10 cellular contexts compared by ENCODE assay signal in genomic region chr15:33242165-33242564, GRCh38.
DNase-seq lines count a peak whose midpoint lies in the region; ATAC-seq and TF ChIP-seq lines count a peak whose summit lies in the region.
"Had no signal": no experiment of that assay in that cellular context is flagged by ENCODE, and none has a peak within 500 bp of the region (broad histone marks: within the 10 kb centered on the region; RNA-seq: fewer than 3 reads in every experiment).

No MANE protein-coding gene starts in this region.

- no peak for ATAC-seq in stimulated activated memory B cell treated with anti-CD40 and anti-IgM and Interleukin-4, amounts not matched to agents 10 μg/mL and 1 μg/mL and 100 μg/mL, for 72 hours

- H3K4me1 ChIP-seq in iPS-20b (ENCODE audit: insufficient read depth, low read length) (peaks cover 12% of the 10 kb centered on the region), MM.1S (ENCODE audit: low read length) (peaks cover 22% of the 10 kb centered on the region)

- H3K9me2 ChIP-seq in MM.1S (replicated peaks; ENCODE audit: insufficient read depth, low read length) = no peaks in the 10 kb centered on the region

- peak; percentile 9 to 35 for DNase-seq in stimulated activated CD4-positive, alpha-beta T cell treated with anti-CD3 and anti-CD28 coated beads, Interleukin-15, amount 100 ng/mL, for 48 hours (ENCODE audit: low read depth in 2 of 2)
- DNase-seq in stimulated activated CD4-positive, alpha-beta T cell treated with anti-CD3 and anti-CD28 coated beads, Interleukin-4, amount 100 ng/mL, for 1 hour = no peak
- DNase-seq in SW480 (ENCODE audit: low spot score) = peak; percentile 27
- DNase-seq in MM.1S = no peak
- no peak for DNase-seq in DMS79 (lab: John Stamatoyannopoulos, UW)
- DNase-seq in NOMO-1 treated with DMSO at 0.1 percent for 48 hours (lab: John Stamatoyannopoulos, UW; ENCODE audit: unreplicated experiment) = no peak

- H3K9me3 Mint-ChIP-seq in stimulated activated memory B cell treated with anti-CD40 and anti-IgM and Interleukin-4, amounts not matched to agents 10 μg/mL and 1 μg/mL and 100 μg/mL, for 72 hours = no peaks in the 10 kb centered on the region

- H3K79me2 ChIP-seq in MM.1S (ENCODE audit: low read length) = no peaks in the 10 kb centered on the region

- H3F3A ChIP-seq in MM.1S (ENCODE audit: insufficient read depth, low read length) = peaks cover 5% of the 10 kb centered on the region; the same call in 1 of the 2 replicates

- H2AFZ ChIP-seq in MM.1S (ENCODE audit: low read length) = no peak overlapping the region

- H3K9ac ChIP-seq in iPS-20b (ENCODE audit: low read depth, low read length) (peak overlapping the region; percentile 34; the same call in 1 of the 2 replicates), MM.1S (ENCODE audit: low read length) (no peak overlapping the region)

- H3K36me3 ChIP-seq in iPS-20b (ENCODE audit: insufficient read depth, low read depth, low read length) = no peaks in the 10 kb centered on the region
- H3K36me3 ChIP-seq in MM.1S (replicated peaks; ENCODE audit: insufficient read depth, low read length) = no peaks in the 10 kb centered on the region

- no peaks in the 10 kb centered on the region for H3K4me1 Mint-ChIP-seq in stimulated activated memory B cell treated with anti-CD40 and anti-IgM and Interleukin-4, amounts not matched to agents 10 μg/mL and 1 μg/mL and 100 μg/mL, for 72 hours

- H3K27ac ChIP-seq in iPS-20b (ENCODE audit: low read length) (no peak overlapping the region), MM.1S (ENCODE audit: low read length) (no peak overlapping the region)
- H3K27ac ChIP-seq: SK-N-MC, skin epidermis had no signal

- no peak overlapping the region for H3K4me3 Mint-ChIP-seq in stimulated activated memory B cell treated with anti-CD40 and anti-IgM and Interleukin-4, amounts not matched to agents 10 μg/mL and 1 μg/mL and 100 μg/mL, for 72 hours

- H3K9me3 ChIP-seq in iPS-20b (ENCODE audit: insufficient read depth, low read depth, low read length) (no peaks in the 10 kb centered on the region), MM.1S (replicated peaks; ENCODE audit: insufficient read depth, low read length) (no peaks in the 10 kb centered on the region)

- H3K4me3 ChIP-seq in iPS-20b (ENCODE audit: low read length) (no peak overlapping the region), MM.1S (ENCODE audit: low read length) (no peak overlapping the region)
- H3K4me3 ChIP-seq: SK-N-MC, skin epidermis had no signal

- peaks cover 4% of the 10 kb centered on the region for H3K27me3 Mint-ChIP-seq in stimulated activated memory B cell treated with anti-CD40 and anti-IgM and Interleukin-4, amounts not matched to agents 10 μg/mL and 1 μg/mL and 100 μg/mL, for 72 hours

- H3K27me3 ChIP-seq in iPS-20b (ENCODE audit: insufficient read depth, low read length) (no peaks in the 10 kb centered on the region), MM.1S (replicated peaks; ENCODE audit: insufficient read depth, low read length) (no peaks in the 10 kb centered on the region)

- no peaks in the 10 kb centered on the region for H3K36me3 Mint-ChIP-seq in stimulated activated memory B cell treated with anti-CD40 and anti-IgM and Interleukin-4, amounts not matched to agents 10 μg/mL and 1 μg/mL and 100 μg/mL, for 72 hours

- no peaks in the 10 kb centered on the region for H4K20me1 ChIP-seq in MM.1S (ENCODE audit: insufficient read depth, low read length)

- H3K4me2 ChIP-seq in MM.1S (ENCODE audit: low read depth, low read length) = no peak overlapping the region

- no peak for TF ChIP-seq CTCF in MM.1S (IDR thresholded peaks at IDR 0.05; ENCODE audit: low read length)

- no peak overlapping the region for H3K27ac Mint-ChIP-seq in stimulated activated memory B cell treated with anti-CD40 and anti-IgM and Interleukin-4, amounts not matched to agents 10 μg/mL and 1 μg/mL and 100 μg/mL, for 72 hours

Comparison
In these comparisons a context has a peak if more than half of its experiments do, and no peak if none do; other contexts are left out.
1. DNase-seq: peak in stimulated activated CD4-positive, alpha-beta T cell treated with anti-CD3 and anti-CD28 coated beads, Interleukin-15, amount 100 ng/mL, for 48 hours (2 of 2) and SW480 (single experiment); none in stimulated activated CD4-positive, alpha-beta T cell treated with anti-CD3 and anti-CD28 coated beads, Interleukin-4, amount 100 ng/mL, for 1 hour (single experiment), MM.1S (single experiment), DMS79 (single experiment) and NOMO-1 treated with DMSO at 0.1 percent for 48 hours (single experiment).